Comparison of ENCODE assay signal across 30 cellular contexts in the genomic region with DNA sequence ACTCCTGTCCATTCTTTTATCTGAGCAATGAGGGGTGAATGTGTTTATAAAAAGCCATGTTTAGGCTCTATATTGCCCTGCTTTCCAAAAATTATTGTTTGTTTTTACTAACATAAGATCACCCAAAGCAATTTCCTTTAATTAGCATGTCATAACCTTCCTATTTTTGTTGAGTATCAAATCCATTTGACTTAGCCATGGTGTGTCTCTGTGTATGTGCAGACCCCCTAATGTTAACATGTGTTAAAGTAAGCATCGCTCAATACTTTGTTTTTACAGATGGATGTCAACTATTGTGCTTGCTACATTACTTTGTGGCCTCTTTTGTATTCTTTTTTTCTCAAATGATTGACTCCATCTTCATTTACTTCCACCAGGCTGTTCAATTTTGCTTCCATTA.
"Had no signal": no experiment of that assay in that cellular context is flagged by ENCODE, and none has a peak within 500 bp of the region (broad histone marks: within the 10 kb centered on the region; RNA-seq: fewer than 3 reads in every experiment).

No MANE protein-coding gene starts in this region.

- H3K27ac ChIP-seq: pancreas, psoas muscle, right lobe of liver, sigmoid colon, spleen, suprapubic skin, testis, tibial artery, transverse colon, upper lobe of right lung, vagina had no signal

- H3K36me3 Mint-ChIP-seq: naive B cell; naive thymus-derived CD8-positive, alpha-beta T cell; natural killer cell treated with Interleukin-12 subunit alpha and Interleukin-12 subunit beta and Interleukin-15 and Interleukin-18, amount 100 ng/mL, for 72 hours; stimulated activated memory B cell treated with anti-CD40 and anti-IgM and Interleukin-4, amounts not matched to agents 10 μg/mL and 1 μg/mL and 100 μg/mL, for 72 hours had no signal

- ATAC-seq: naive thymus-derived CD8-positive, alpha-beta T cell; natural killer cell treated with Interleukin-12 subunit alpha and Interleukin-12 subunit beta and Interleukin-15 and Interleukin-18, amount 100 ng/mL, for 72 hours; pancreas; psoas muscle; right cardiac atrium; right lobe of liver; stimulated activated memory B cell treated with anti-CD40 and anti-IgM and Interleukin-4, amounts not matched to agents 10 μg/mL and 1 μg/mL and 100 μg/mL, for 72 hours; stimulated activated naive CD8-positive, alpha-beta T cell treated with anti-CD3 and anti-CD28 coated beads, Interleukin-15, amount 100 ng/mL, for 72 hours; stimulated activated naive CD8-positive, alpha-beta T cell treated with anti-CD3 and anti-CD28 coated beads, Interleukin-15, Interleukin-2, amounts not matched to agents 100 U/mL and 50 U/mL, for 24 hours; upper lobe of right lung had no signal

- H3K4me1 Mint-ChIP-seq: naive thymus-derived CD8-positive, alpha-beta T cell; stimulated activated memory B cell treated with anti-CD40 and anti-IgM and Interleukin-4, amounts not matched to agents 10 μg/mL and 1 μg/mL and 100 μg/mL, for 72 hours; stimulated activated naive CD8-positive, alpha-beta T cell treated with anti-CD3 and anti-CD28 coated beads, Interleukin-15, amount 100 ng/mL, for 72 hours had no signal

- DNase-seq: naive B cell; naive thymus-derived CD8-positive, alpha-beta T cell; nephron progenitor cell; occipital lobe; pancreas; psoas muscle; right cardiac atrium; right lobe of liver; sigmoid colon; small intestine; spleen; stimulated activated CD4-positive, alpha-beta T cell treated with anti-CD3 and anti-CD28 coated beads, Interleukin-12 subunit alpha, Interleukin-12 subunit beta, amount 100 ng/mL, for 4 hours; stimulated activated CD4-positive, alpha-beta T cell treated with anti-CD3 and anti-CD28 coated beads, Interleukin-1b, Interleukin-23, amount 100 ng/mL, for 48 hours; stimulated activated CD4-positive, alpha-beta T cell treated with anti-CD3 and anti-CD28 coated beads, Interleukin-4, amount 100 ng/mL, for 1 hour; stimulated activated CD4-positive, alpha-beta T cell treated with anti-CD3 and anti-CD28 coated beads, Interleukin-4, amount 100 ng/mL, for 4 hours; stimulated activated CD8-positive, alpha-beta memory T cell treated with anti-CD3 and anti-CD28 coated beads, Interleukin-4, amount 100 ng/mL, for 48 hours; stimulated activated naive CD4-positive, alpha-beta T cell; stimulated activated naive CD8-positive, alpha-beta T cell treated with anti-CD3 and anti-CD28 coated beads, Interleukin-15, amount 100 ng/mL, for 72 hours; stimulated activated naive CD8-positive, alpha-beta T cell treated with anti-CD3 and anti-CD28 coated beads, Interleukin-15, Interleukin-2, amounts not matched to agents 100 U/mL and 50 U/mL, for 24 hours; substantia nigra; testis; tibial artery; transverse colon; upper lobe of right lung had no signal

- H3K27me3 ChIP-seq: pancreas, right lobe of liver, sigmoid colon, spleen, suprapubic skin, testis, tibial artery, transverse colon, upper lobe of right lung, vagina had no signal

- H3K4me3 Mint-ChIP-seq: naive B cell; naive thymus-derived CD8-positive, alpha-beta T cell; natural killer cell treated with Interleukin-12 subunit alpha and Interleukin-12 subunit beta and Interleukin-15 and Interleukin-18, amount 100 ng/mL, for 72 hours; nephron progenitor cell; neural crest cell; stimulated activated memory B cell treated with anti-CD40 and anti-IgM and Interleukin-4, amounts not matched to agents 10 μg/mL and 1 μg/mL and 100 μg/mL, for 72 hours; stimulated activated naive CD8-positive, alpha-beta T cell treated with anti-CD3 and anti-CD28 coated beads, Interleukin-15, amount 100 ng/mL, for 72 hours; type B pancreatic cell had no signal

- H3K9me3 ChIP-seq: pancreas, psoas muscle, right lobe of liver, sigmoid colon, spleen, suprapubic skin, testis, tibial artery, transverse colon, upper lobe of right lung, vagina had no signal

- H3K27ac Mint-ChIP-seq: naive B cell; naive thymus-derived CD8-positive, alpha-beta T cell; natural killer cell treated with Interleukin-12 subunit alpha and Interleukin-12 subunit beta and Interleukin-15 and Interleukin-18, amount 100 ng/mL, for 72 hours; nephron progenitor cell; stimulated activated memory B cell treated with anti-CD40 and anti-IgM and Interleukin-4, amounts not matched to agents 10 μg/mL and 1 μg/mL and 100 μg/mL, for 72 hours; stimulated activated naive CD8-positive, alpha-beta T cell treated with anti-CD3 and anti-CD28 coated beads, Interleukin-15, amount 100 ng/mL, for 72 hours; type B pancreatic cell had no signal

- H3K27me3 Mint-ChIP-seq: naive B cell; natural killer cell treated with Interleukin-12 subunit alpha and Interleukin-12 subunit beta and Interleukin-15 and Interleukin-18, amount 100 ng/mL, for 72 hours; stimulated activated memory B cell treated with anti-CD40 and anti-IgM and Interleukin-4, amounts not matched to agents 10 μg/mL and 1 μg/mL and 100 μg/mL, for 72 hours; stimulated activated naive CD8-positive, alpha-beta T cell treated with anti-CD3 and anti-CD28 coated beads, Interleukin-15, amount 100 ng/mL, for 72 hours; type B pancreatic cell had no signal

- H3K36me3 ChIP-seq: pancreas, right lobe of liver, sigmoid colon, spleen, suprapubic skin, tibial artery, transverse colon, upper lobe of right lung, vagina had no signal

- H3K4me3 ChIP-seq: pancreas, psoas muscle, right lobe of liver, sigmoid colon, spleen, suprapubic skin, testis, tibial artery, transverse colon, upper lobe of right lung, vagina had no signal

- H3K9me3 Mint-ChIP-seq: naive B cell; naive thymus-derived CD8-positive, alpha-beta T cell; natural killer cell treated with Interleukin-12 subunit alpha and Interleukin-12 subunit beta and Interleukin-15 and Interleukin-18, amount 100 ng/mL, for 72 hours; nephron progenitor cell; neural crest cell; stimulated activated memory B cell treated with anti-CD40 and anti-IgM and Interleukin-4, amounts not matched to agents 10 μg/mL and 1 μg/mL and 100 μg/mL, for 72 hours; stimulated activated naive CD8-positive, alpha-beta T cell treated with anti-CD3 and anti-CD28 coated beads, Interleukin-15, amount 100 ng/mL, for 72 hours had no signal

- H3K4me1 ChIP-seq: pancreas, psoas muscle, right lobe of liver, sigmoid colon, spleen, suprapubic skin, testis, tibial artery, transverse colon, upper lobe of right lung had no signal
